8 cellular contexts compared by ENCODE assay signal in the genomic region with DNA sequence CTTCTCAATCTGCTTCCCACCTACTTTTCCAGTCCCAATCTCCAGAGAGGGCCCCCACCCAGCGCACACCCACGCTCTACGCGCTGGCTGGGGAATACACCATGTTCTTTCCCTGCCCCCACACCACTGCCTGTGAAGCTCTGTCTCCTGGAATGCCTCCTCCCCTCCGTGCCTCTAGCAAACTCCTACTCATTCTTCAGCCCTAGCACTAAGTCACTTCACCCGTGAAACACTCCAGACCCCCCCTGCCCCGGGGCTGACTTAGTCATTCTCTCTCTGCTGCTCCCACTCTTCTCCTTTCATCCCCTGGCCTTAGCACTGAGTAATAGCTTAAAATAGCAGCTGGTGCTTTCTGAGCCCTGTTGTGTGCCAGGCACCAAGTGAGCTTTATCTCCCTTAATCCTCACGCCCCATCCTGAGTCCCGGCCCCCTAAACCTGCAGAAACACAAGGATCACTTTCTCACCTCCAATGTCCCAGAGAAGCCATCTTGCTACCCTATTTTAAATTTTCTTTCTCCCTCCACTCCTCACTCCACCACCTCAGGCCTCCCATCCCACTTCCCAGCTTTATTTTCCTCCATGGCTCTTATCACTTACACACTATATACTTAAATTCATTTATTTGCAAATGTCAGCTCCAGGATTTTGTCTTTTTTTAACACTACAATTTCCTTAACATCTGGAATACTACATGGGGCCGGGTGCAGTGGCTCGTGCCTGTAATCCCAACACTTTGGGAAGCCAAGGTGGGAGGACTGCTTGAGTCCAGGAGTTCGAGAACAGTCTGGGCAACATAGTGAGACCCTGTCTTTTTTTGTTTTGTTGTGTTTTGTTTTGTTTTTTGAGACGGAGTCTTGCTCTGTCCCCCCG. TPM values are rescaled to one million over a fixed set of nuclear protein-coding genes. Genes with fewer than 3 reads are reported as not detected.
A peak's percentile ranks its signal among the peaks of the same experiment; 100 is the strongest.
DNase-seq lines count a peak whose midpoint lies in the region; ATAC-seq and TF ChIP-seq lines count a peak whose summit lies in the region.

No MANE protein-coding gene starts in this region.

- H3K4me1 ChIP-seq in HEK293 (ENCODE audit: control insufficient read depth, insufficient read depth, low read length) (no peaks in the 10 kb centered on the region), trophoblast cell (ENCODE audit: control insufficient read depth in 1 of 2, insufficient read depth in 2 of 2, low read length in 2 of 2) (peaks cover 26 to 36% of the 10 kb centered on the region in 2 experiments), uterus (peaks cover 15 to 17% of the 10 kb centered on the region in 2 donors)

- no peak overlapping the region for H3K4me3 ChIP-seq in HEK293 (ENCODE audit: low read depth, low read length)
- H3K4me3 ChIP-seq in fibroblast of mammary gland (ENCODE audit: control insufficient read depth, low read depth, low read length), result no peak overlapping the region
- no peak overlapping the region for H3K4me3 ChIP-seq in trophoblast cell (ENCODE audit: low read depth, low read length)
- no peak overlapping the region for H3K4me3 ChIP-seq in uterus

- peak overlapping the region; percentile 99 for H2BK12ac ChIP-seq in trophoblast cell (ENCODE audit: low read length)

- CTCF ChIA-PET in HEK293 (lab: Yijun Ruan, JAX), result interaction anchor here (0.6 to 2.0 kb wide), 5 partner anchors 11 to 64 kb away, joined by 3 to 10 read pairs (median 3); no protein-coding TSS in a partner anchor

- H3K4ac ChIP-seq in trophoblast cell (ENCODE audit: low read depth, low read length), result peak overlapping the region; percentile 65

- H3K23ac ChIP-seq in trophoblast cell (ENCODE audit: low read length), result no peak overlapping the region

- H3K79me2 ChIP-seq in trophoblast cell (ENCODE audit: control insufficient read depth, insufficient read depth, low read length, poor library complexity), result peaks cover 3% of the 10 kb centered on the region

- H4K91ac ChIP-seq in trophoblast cell (ENCODE audit: low read depth, low read length), result peak overlapping the region; percentile 94

- H4K8ac ChIP-seq in trophoblast cell (ENCODE audit: low read depth, low read length), result peak overlapping the region; percentile 89

- POLR2A ChIA-PET in HEK293 (lab: Yijun Ruan, JAX), result interaction anchor here (0.6 to 1.1 kb wide), 4 partner anchors 9 to 535 kb away, joined by 3 to 5 read pairs (median 4); a partner anchor contains a TSS

- peak; percentile 95 for DNase-seq in fibroblast of mammary gland (ENCODE audit: low read depth)
- peak; percentile 35 to 41 for DNase-seq in trophoblast cell
- peak; percentile 93 to 98 for DNase-seq in uterus
- no peak for DNase-seq in SKM-1 (lab: John Stamatoyannopoulos, UW; ENCODE audit: unreplicated experiment)
- DNase-seq in NCI-H774 (lab: John Stamatoyannopoulos, UW), result no peak

- no peaks in the 10 kb centered on the region for H3K27me3 ChIP-seq in trophoblast cell (ENCODE audit: insufficient read depth, low read length)
- H3K27me3 ChIP-seq in uterus, result no peaks in the 10 kb centered on the region

- no peak for TF ChIP-seq POLR2A in uterus (IDR thresholded peaks at IDR 0.05)

- H4K12ac ChIP-seq in trophoblast cell (ENCODE audit: low read depth, low read length), result peak overlapping the region; percentile 74

- peak overlapping the region; percentile 84 for H3K18ac ChIP-seq in trophoblast cell (ENCODE audit: low read length)

- H3K27ac ChIP-seq in HEK293 (ENCODE audit: extremely low read depth, low read depth, low read length), result no peak overlapping the region
- peak overlapping the region; percentile 94 for H3K27ac ChIP-seq in trophoblast cell (ENCODE audit: low read depth, low read length)
- H3K27ac ChIP-seq in uterus, result peak overlapping the region; percentile 89 to 93

- peaks cover 26% of the 10 kb centered on the region for H3K79me1 ChIP-seq in trophoblast cell (ENCODE audit: low read length)

- TF ChIP-seq CTCF in HEK293 (tag by site-specific recombination; IDR thresholded peaks at IDR 0.05) (no peak), fibroblast of mammary gland (conservative IDR thresholded peaks at IDR 0.05; ENCODE audit: control insufficient read depth, insufficient read depth, low read depth, low read length) (no peak), uterus (IDR thresholded peaks at IDR 0.05) (peak in 2 of 4 experiments; percentile 5 to 12)

- WGBS in trophoblast cell (ENCODE audit: extremely low coverage, insufficient coverage, insufficient read length), result no CpG with 5 or more reads among the region's 14 CpGs

- H3K36me3 ChIP-seq in HEK293 (ENCODE audit: control insufficient read depth in 2 of 2, insufficient read depth in 1 of 2, low read length in 2 of 2) (no peaks in the 10 kb centered on the region), trophoblast cell (ENCODE audit: control insufficient read depth in 1 of 2, insufficient read depth in 2 of 2, low read length in 2 of 2) (no peaks in the 10 kb centered on the region), uterus (no peaks in the 10 kb centered on the region)

- peak overlapping the region; percentile 94 for H3K14ac ChIP-seq in trophoblast cell (ENCODE audit: low read length)

- peak overlapping the region; percentile 98 for H2BK120ac ChIP-seq in trophoblast cell (ENCODE audit: insufficient read depth, low read length, poor library complexity)

- intact Hi-C loops in uterus (cut with DNase I; ENCODE audit: low total_unique reads), result no loop called here

- peak; percentile 97 to 99 for ATAC-seq in activated CD4-positive, CD25-positive, alpha-beta regulatory T cell treated with anti-CD3 and anti-CD28 coated beads, Interleukin-2, amount 50 U/mL, for 24 hours
- no peak for ATAC-seq in GM21381 (IDR thresholded peaks at IDR 0.05; ENCODE audit: unreplicated experiment)

- H2AK5ac ChIP-seq in trophoblast cell (ENCODE audit: low read length), result peak overlapping the region; percentile 70

- peak overlapping the region; percentile 64 for H3K4me2 ChIP-seq in trophoblast cell (ENCODE audit: low read length)

- peak overlapping the region; percentile 95 for H2BK5ac ChIP-seq in trophoblast cell (ENCODE audit: low read depth, low read length, poor library complexity)

- H2AFZ ChIP-seq in trophoblast cell (ENCODE audit: insufficient read depth, low read length, poor library complexity), result peak overlapping the region; percentile 35

- no peak overlapping the region for H3K9ac ChIP-seq in trophoblast cell (ENCODE audit: low read length)

- no peaks in the 10 kb centered on the region for H3K9me3 ChIP-seq in HEK293 (ENCODE audit: control insufficient read depth, insufficient read depth, low read depth, low read length)
- peaks cover 1% of the 10 kb centered on the region for H3K9me3 ChIP-seq in trophoblast cell (ENCODE audit: insufficient read depth, low read depth, low read length)
- H3K9me3 ChIP-seq in uterus, result no peaks in the 10 kb centered on the region

TF ChIP-seq in HEK293, 187 proteins besides CTCF, POLR2A, EP300 and RAD21 (continues in another document):
- TF ChIP-seq ZNF48 (tag by site-specific recombination; IDR thresholded peaks at IDR 0.05) (no peak), SETDB1 (IDR thresholded peaks at IDR 0.05; ENCODE audit: insufficient read length, low read length) (no peak), ZNF214 (tag by site-specific recombination; IDR thresholded peaks at IDR 0.05; ENCODE audit: borderline replicate concordance) (no peak), ZNF23 (tag by site-specific recombination; IDR thresholded peaks at IDR 0.05; ENCODE audit: borderline replicate concordance) (no peak), EGR2 (tag by site-specific recombination; IDR thresholded peaks at IDR 0.05; ENCODE audit: low read depth) (peak; percentile 99)
- TF ChIP-seq, protein P1, sequence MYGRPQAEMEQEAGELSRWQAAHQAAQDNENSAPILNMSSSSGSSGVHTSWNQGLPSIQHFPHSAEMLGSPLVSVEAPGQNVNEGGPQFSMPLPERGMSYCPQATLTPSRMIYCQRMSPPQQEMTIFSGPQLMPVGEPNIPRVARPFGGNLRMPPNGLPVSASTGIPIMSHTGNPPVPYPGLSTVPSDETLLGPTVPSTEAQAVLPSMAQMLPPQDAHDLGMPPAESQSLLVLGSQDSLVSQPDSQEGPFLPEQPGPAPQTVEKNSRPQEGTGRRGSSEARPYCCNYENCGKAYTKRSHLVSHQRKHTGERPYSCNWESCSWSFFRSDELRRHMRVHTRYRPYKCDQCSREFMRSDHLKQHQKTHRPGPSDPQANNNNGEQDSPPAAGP (tag by site-specific recombination; IDR thresholded peaks at IDR 0.05), result peak; percentile 80
- TF ChIP-seq, protein P2, sequence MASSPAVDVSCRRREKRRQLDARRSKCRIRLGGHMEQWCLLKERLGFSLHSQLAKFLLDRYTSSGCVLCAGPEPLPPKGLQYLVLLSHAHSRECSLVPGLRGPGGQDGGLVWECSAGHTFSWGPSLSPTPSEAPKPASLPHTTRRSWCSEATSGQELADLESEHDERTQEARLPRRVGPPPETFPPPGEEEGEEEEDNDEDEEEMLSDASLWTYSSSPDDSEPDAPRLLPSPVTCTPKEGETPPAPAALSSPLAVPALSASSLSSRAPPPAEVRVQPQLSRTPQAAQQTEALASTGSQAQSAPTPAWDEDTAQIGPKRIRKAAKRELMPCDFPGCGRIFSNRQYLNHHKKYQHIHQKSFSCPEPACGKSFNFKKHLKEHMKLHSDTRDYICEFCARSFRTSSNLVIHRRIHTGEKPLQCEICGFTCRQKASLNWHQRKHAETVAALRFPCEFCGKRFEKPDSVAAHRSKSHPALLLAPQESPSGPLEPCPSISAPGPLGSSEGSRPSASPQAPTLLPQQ (tag by site-specific recombination; IDR thresholded peaks at IDR 0.05), result peak; percentile 39; the same call in 1 of the 2 replicates
- TF ChIP-seq, protein P3, sequence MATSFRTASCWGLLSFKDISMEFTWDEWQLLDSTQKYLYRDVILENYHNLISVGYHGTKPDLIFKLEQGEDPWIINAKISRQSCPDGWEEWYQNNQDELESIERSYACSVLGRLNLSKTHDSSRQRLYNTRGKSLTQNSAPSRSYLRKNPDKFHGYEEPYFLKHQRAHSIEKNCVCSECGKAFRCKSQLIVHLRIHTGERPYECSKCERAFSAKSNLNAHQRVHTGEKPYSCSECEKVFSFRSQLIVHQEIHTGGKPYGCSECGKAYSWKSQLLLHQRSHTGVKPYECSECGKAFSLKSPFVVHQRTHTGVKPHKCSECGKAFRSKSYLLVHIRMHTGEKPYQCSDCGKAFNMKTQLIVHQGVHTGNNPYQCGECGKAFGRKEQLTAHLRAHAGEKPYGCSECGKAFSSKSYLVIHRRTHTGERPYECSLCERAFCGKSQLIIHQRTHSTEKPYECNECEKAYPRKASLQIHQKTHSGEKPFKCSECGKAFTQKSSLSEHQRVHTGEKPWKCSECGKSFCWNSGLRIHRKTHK (tag by site-specific recombination; IDR thresholded peaks at IDR 0.05), result no peak

RNA-seq across cellular contexts. Expression of a gene that starts 6.3 kb away (rescaled TPM):
- 9.4 and 9.5 TPM in 2 replicates for polyA plus RNA-seq in trophoblast cell (2013)
- 10 to 100 TPM in 2 of 4 donors, 1 to 10 TPM in 2; 2.0 to 13.2 (median 7.8) TPM for total RNA-seq in uterus

RNA-seq across cellular contexts. Expression of a gene that starts 33.7 kb away (rescaled TPM):
- polyA plus RNA-seq in trophoblast cell (2013), result 0.12 and 0.15 TPM in 2 replicates
- total RNA-seq in uterus, result 10 to 100 TPM in 3 of 4 donors, 1 to 10 TPM in 1; 9.1 to 85.4 (median 17.8) TPM

Comparison
In these comparisons a context has a peak if more than half of its experiments do, and no peak if none do; other contexts are left out.
1. DNase-seq: peak in fibroblast of mammary gland (single experiment), trophoblast cell (2 of 2) and uterus (2 of 2); none in SKM-1 (single experiment) and NCI-H774 (single experiment).